ENCODE assay signal across 1 cellular context in genomic region chr9:133591985-133592384, GRCh38.
TF ChIP-seq lines count a peak whose summit lies in the region.

No MANE protein-coding gene starts in this region.

TF ChIP-seq in HCT116, 20 proteins besides CTCF, POLR2A, EP300 and RAD21 (continued from another document):
- TF ChIP-seq TCF7L2 (IDR thresholded peaks at IDR 0.05; ENCODE audit: borderline replicate concordance, extremely low read depth, insufficient read depth, insufficient read length): no peak
- no peak for TF ChIP-seq CBX3 (IDR thresholded peaks at IDR 0.05; ENCODE audit: low read depth)
- no peak for TF ChIP-seq ZBTB33 (IDR thresholded peaks at IDR 0.05; ENCODE audit: extremely low read depth, insufficient replicate concordance, low read length)
- no peak for TF ChIP-seq POLR2AphosphoS5 (IDR thresholded peaks at IDR 0.05; ENCODE audit: low read depth, low read length)
- TF ChIP-seq CEBPB (IDR thresholded peaks at IDR 0.05; ENCODE audit: low read depth): no peak
- no peak for TF ChIP-seq ZNF274 (IDR thresholded peaks at IDR 0.05; ENCODE audit: low read depth, low read length)
- TF ChIP-seq FOSL1 (IDR thresholded peaks at IDR 0.05; ENCODE audit: low read depth): no peak
- no peak for TF ChIP-seq EGR1 (IDR thresholded peaks at IDR 0.05; ENCODE audit: low read depth)
